ENCODE assay signal across 1 cellular context in genomic region chr6:135423649-135424128, GRCh38.
A peak's percentile ranks its signal among the peaks of the same experiment; 100 is the strongest.
TF ChIP-seq lines count a peak whose summit lies in the region.

No MANE protein-coding gene starts in this region.

TF ChIP-seq in K562, 482 proteins besides CTCF, POLR2A, EP300 and RAD21 (continued from another document and continues in another):
- 0 out of 2 replicates have a peak, but pooled peaks have one; percentile 24 for TF ChIP-seq ZBTB9 (CRISPR knock-in tag; IDR thresholded peaks at IDR 0.05)
- no peak for TF ChIP-seq NFYB (IDR thresholded peaks at IDR 0.05; ENCODE audit: extremely low read depth, insufficient read length)
- peak; percentile 100 for TF ChIP-seq DACH1 (IDR thresholded peaks at IDR 0.05; ENCODE audit: partially characterized antibody)
- TF ChIP-seq GATAD2B (IDR thresholded peaks at IDR 0.05; ENCODE audit: borderline replicate concordance), result peak; percentile 81
- no peak for TF ChIP-seq L3MBTL2 (IDR thresholded peaks at IDR 0.05)
- TF ChIP-seq SMARCA4 (IDR thresholded peaks at IDR 0.05), result 0 out of 2 replicates have a peak, but pooled peaks have one; percentile 22
- TF ChIP-seq CHAMP1 (IDR thresholded peaks at IDR 0.05), result peak; percentile 84
- 0 out of 2 replicates have a peak, but pooled peaks have one; percentile 21 for TF ChIP-seq NFRKB (IDR thresholded peaks at IDR 0.05; ENCODE audit: low read depth)
- TF ChIP-seq RBFOX2 (IDR thresholded peaks at IDR 0.05; ENCODE audit: low read depth, low read length), result no peak
- no peak for TF ChIP-seq ZNF140 (CRISPR knock-in tag; IDR thresholded peaks at IDR 0.05)
- TF ChIP-seq MCM5 (IDR thresholded peaks at IDR 0.05; ENCODE audit: low read depth), result no peak
- TF ChIP-seq ZNF75A (CRISPR knock-in tag; IDR thresholded peaks at IDR 0.05), result no peak
- TF ChIP-seq MXI1 (IDR thresholded peaks at IDR 0.05; ENCODE audit: low read depth, low read length), result no peak
- no peak for TF ChIP-seq KLF10 (CRISPR knock-in tag; IDR thresholded peaks at IDR 0.05)
- TF ChIP-seq SMC3 (conservative IDR thresholded peaks at IDR 0.05; ENCODE audit: insufficient read depth, low read depth, low read length), result peak; percentile 50; the same call in 1 of the 2 replicates
- TF ChIP-seq U2AF2 (optimal IDR thresholded peaks at IDR 0.05; ENCODE audit: low read depth, low read length), result no peak
- no peak for TF ChIP-seq SP1 (CRISPR knock-in tag; IDR thresholded peaks at IDR 0.05)
- no peak for TF ChIP-seq CC2D1A (IDR thresholded peaks at IDR 0.05)
- no peak for TF ChIP-seq ZBTB1 (CRISPR knock-in tag; IDR thresholded peaks at IDR 0.05; ENCODE audit: borderline replicate concordance, low read depth)
- peak; percentile 89 for TF ChIP-seq BRD9 (IDR thresholded peaks at IDR 0.05; ENCODE audit: low read depth, partially characterized antibody)
- 0 out of 4 replicates have a peak, but pooled peaks of 1 of the 2 experiments have one; percentile 9 for TF ChIP-seq KDM1A (IDR thresholded peaks at IDR 0.05)
- TF ChIP-seq ILK (tag; IDR thresholded peaks at IDR 0.05; ENCODE audit: borderline replicate concordance, low read depth), result no peak
- no peak for TF ChIP-seq HLTF (IDR thresholded peaks at IDR 0.05)
- TF ChIP-seq RB1 (IDR thresholded peaks at IDR 0.05; ENCODE audit: low read depth), result no peak
- TF ChIP-seq MAZ (CRISPR knock-in tag; conservative IDR thresholded peaks at IDR 0.05 in 1 of 2, IDR thresholded peaks at IDR 0.05 in 1 of 2), result peak in 1 of 2 experiments; percentile 75; a peak in 2 of 4 replicates
- no peak for TF ChIP-seq ZNF253 (CRISPR knock-in tag; conservative IDR thresholded peaks at IDR 0.05)
- TF ChIP-seq MYBL2 (IDR thresholded peaks at IDR 0.05; ENCODE audit: low read depth), result no peak
- TF ChIP-seq MYBL2 (CRISPR knock-in tag; IDR thresholded peaks at IDR 0.05; ENCODE audit: borderline replicate concordance), result no peak
- no peak for TF ChIP-seq SNAPC5 (CRISPR knock-in tag; IDR thresholded peaks at IDR 0.05)
- 0 out of 4 replicates have a peak, but pooled peaks of 1 of the 2 experiments have one; percentile 21 for TF ChIP-seq CSDE1 (IDR thresholded peaks at IDR 0.05)
- no peak for TF ChIP-seq CBX2 (IDR thresholded peaks at IDR 0.05; ENCODE audit: insufficient read depth, low read length, poor library complexity, severe bottlenecking)
- TF ChIP-seq KDM4B (IDR thresholded peaks at IDR 0.05; ENCODE audit: borderline replicate concordance in 2 of 2, low read depth in 1 of 2), result no peak
- no peak for TF ChIP-seq ZNF407 (IDR thresholded peaks at IDR 0.05; ENCODE audit: low read depth)
- TF ChIP-seq ZNF316 (IDR thresholded peaks at IDR 0.05), result no peak
- TF ChIP-seq SRF (CRISPR knock-in tag; IDR thresholded peaks at IDR 0.05), result 0 out of 4 replicates have a peak, but pooled peaks of 1 of the 2 experiments have one; percentile 43
- TF ChIP-seq BRD4 (IDR thresholded peaks at IDR 0.05), result 0 out of 2 replicates have a peak, but pooled peaks have one; percentile 39
- no peak for TF ChIP-seq BRF2 (IDR thresholded peaks at IDR 0.05; ENCODE audit: borderline replicate concordance, insufficient read depth, insufficient read length)
- TF ChIP-seq CREB3L1 (IDR thresholded peaks at IDR 0.05; ENCODE audit: borderline replicate concordance, low read depth), result no peak
- TF ChIP-seq RBM15 (IDR thresholded peaks at IDR 0.05; ENCODE audit: insufficient read depth, low read length), result no peak
- TF ChIP-seq HDAC3 (IDR thresholded peaks at IDR 0.05; ENCODE audit: borderline replicate concordance, partially characterized antibody), result peak; percentile 45
- TF ChIP-seq ZNF449 (CRISPR knock-in tag; IDR thresholded peaks at IDR 0.05), result no peak
- no peak for TF ChIP-seq BRCA1 (IDR thresholded peaks at IDR 0.05)
- no peak for TF ChIP-seq BRCA1 (CRISPR knock-in tag; IDR thresholded peaks at IDR 0.05)
- peak; percentile 25; the same call in 1 of the 2 replicates for TF ChIP-seq ARID1B (IDR thresholded peaks at IDR 0.05)
- TF ChIP-seq ZNF644 (tag; IDR thresholded peaks at IDR 0.05; ENCODE audit: low read depth), result no peak
